8 cellular contexts compared by ENCODE assay signal in the genomic region with DNA sequence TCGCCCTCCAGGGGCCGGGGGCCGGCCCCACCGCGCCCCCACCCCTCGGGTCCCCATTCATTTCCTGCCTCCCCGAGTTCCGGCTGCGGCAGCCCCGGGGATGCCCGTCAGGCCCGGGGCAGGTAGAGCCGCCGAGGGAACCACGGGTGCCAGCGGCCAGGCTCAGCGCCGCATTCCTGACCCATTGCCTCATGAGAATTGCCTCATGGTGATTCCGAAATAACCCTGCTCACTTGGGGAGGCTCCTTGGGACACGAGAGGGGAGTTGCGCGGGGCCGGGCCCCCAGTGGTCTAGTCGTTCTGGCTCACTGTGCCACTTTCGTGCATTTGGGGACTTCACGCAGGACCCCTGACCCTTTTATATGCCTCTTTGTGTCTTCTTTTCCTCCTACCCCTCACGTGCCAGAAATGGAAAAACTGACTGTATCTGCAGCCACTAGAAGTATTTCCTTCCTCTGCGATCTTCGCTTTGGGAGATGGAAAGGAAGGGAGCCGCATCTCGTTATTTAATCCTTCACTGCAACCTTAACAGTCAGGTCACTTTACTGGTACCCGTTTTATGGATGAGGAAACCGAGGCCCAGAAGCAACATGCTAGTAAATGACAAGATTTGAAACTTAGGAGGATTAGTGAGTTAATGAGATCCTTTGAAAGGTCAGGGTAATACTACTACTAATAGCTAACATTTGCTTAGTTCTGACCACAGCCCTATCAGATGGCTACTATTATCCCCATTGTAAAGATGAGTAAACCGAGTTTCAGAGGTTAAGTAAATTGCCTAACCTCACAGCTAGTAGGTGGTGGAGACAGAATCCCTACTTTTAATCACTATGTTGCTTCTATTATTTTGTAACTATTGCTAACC. TPM values are rescaled to one million over a fixed set of nuclear protein-coding genes. Genes with fewer than 3 reads are reported as not detected.
DNase-seq lines count a peak whose midpoint lies in the region; ATAC-seq and TF ChIP-seq lines count a peak whose summit lies in the region.

No MANE protein-coding gene starts in this region.

- DNase-seq in CD1c-positive myeloid dendritic cell (ENCODE audit: extremely low spot score): peak; percentile 58
- peak; percentile 15 for DNase-seq in GM19240 (ENCODE audit: insufficient read length, low spot score)
- peak; percentile 57 for DNase-seq in HuH-7.5 (ENCODE audit: low spot score)
- DNase-seq in activated CD4-positive, alpha-beta T cell treated with anti-CD3 and anti-CD28 coated beads, Interleukin-2, amount 50 U/mL, for 24 hours (ENCODE audit: low read depth in 1 of 2, low spot score in 1 of 2): peak; percentile 13 to 40
- DNase-seq in fibroblast of pulmonary artery (ENCODE audit: low read depth): peak; percentile 89
- no peak for DNase-seq in NCI-H1930 (lab: John Stamatoyannopoulos, UW)

- H3K9me3 ChIP-seq in neural cell (ENCODE audit: low read length): no peaks in the 10 kb centered on the region

- H3K27me3 ChIP-seq in neural cell (ENCODE audit: insufficient read depth, low read depth, low read length): no peaks in the 10 kb centered on the region

- H3K27ac ChIP-seq in neural cell (ENCODE audit: low read length): peak overlapping the region; percentile 97

- H4K20me1 ChIP-seq in neural cell (ENCODE audit: insufficient read depth): no peaks in the 10 kb centered on the region

- H3K4me2 ChIP-seq in neural cell (ENCODE audit: low read length): peak overlapping the region; percentile 69

- peak overlapping the region; percentile 95 for H3K9ac ChIP-seq in neural cell (ENCODE audit: low read length)

- peaks cover 38% of the 10 kb centered on the region for H3K79me2 ChIP-seq in neural cell (replicated peaks; ENCODE audit: insufficient read depth, low read length)

- H3K36me3 ChIP-seq in neural cell (ENCODE audit: insufficient read depth, low read length): no peaks in the 10 kb centered on the region

- ATAC-seq in HG03439 (IDR thresholded peaks at IDR 0.05; ENCODE audit: unreplicated experiment): no peak

- TF ChIP-seq CTCF in fibroblast of pulmonary artery (IDR thresholded peaks at IDR 0.05; ENCODE audit: low read length, missing control alignments): no peak
- TF ChIP-seq CTCF in neural cell (IDR thresholded peaks at IDR 0.05; ENCODE audit: poor library complexity, severe bottlenecking): peak; percentile 18

- no peaks in the 10 kb centered on the region for H3F3A ChIP-seq in neural cell (ENCODE audit: insufficient read depth, low read length, poor library complexity, severe bottlenecking)

- no peak overlapping the region for H2AFZ ChIP-seq in neural cell (ENCODE audit: low read depth, low read length)

- no peak for TF ChIP-seq RAD21 in neural cell (conservative IDR thresholded peaks at IDR 0.05)

- no peaks in the 10 kb centered on the region for H3K9me2 ChIP-seq in neural cell (ENCODE audit: insufficient read depth, low read length)

- H3K4me3 ChIP-seq in fibroblast of pulmonary artery (replicated peaks; ENCODE audit: low read depth, low read length) (peak overlapping the region; percentile 93), neural cell (ENCODE audit: low read length) (peak overlapping the region; percentile 99)

- no peak for TF ChIP-seq EP300 in neural cell (conservative IDR thresholded peaks at IDR 0.05; ENCODE audit: poor library complexity, severe bottlenecking)

TF ChIP-seq in neural cell, 6 proteins besides CTCF, POLR2A, EP300 and RAD21:
- no peak for TF ChIP-seq POLR2AphosphoS5 (IDR thresholded peaks at IDR 0.05)
- TF ChIP-seq TAF1 (IDR thresholded peaks at IDR 0.05; ENCODE audit: low read depth): no peak
- TF ChIP-seq, protein P1, sequence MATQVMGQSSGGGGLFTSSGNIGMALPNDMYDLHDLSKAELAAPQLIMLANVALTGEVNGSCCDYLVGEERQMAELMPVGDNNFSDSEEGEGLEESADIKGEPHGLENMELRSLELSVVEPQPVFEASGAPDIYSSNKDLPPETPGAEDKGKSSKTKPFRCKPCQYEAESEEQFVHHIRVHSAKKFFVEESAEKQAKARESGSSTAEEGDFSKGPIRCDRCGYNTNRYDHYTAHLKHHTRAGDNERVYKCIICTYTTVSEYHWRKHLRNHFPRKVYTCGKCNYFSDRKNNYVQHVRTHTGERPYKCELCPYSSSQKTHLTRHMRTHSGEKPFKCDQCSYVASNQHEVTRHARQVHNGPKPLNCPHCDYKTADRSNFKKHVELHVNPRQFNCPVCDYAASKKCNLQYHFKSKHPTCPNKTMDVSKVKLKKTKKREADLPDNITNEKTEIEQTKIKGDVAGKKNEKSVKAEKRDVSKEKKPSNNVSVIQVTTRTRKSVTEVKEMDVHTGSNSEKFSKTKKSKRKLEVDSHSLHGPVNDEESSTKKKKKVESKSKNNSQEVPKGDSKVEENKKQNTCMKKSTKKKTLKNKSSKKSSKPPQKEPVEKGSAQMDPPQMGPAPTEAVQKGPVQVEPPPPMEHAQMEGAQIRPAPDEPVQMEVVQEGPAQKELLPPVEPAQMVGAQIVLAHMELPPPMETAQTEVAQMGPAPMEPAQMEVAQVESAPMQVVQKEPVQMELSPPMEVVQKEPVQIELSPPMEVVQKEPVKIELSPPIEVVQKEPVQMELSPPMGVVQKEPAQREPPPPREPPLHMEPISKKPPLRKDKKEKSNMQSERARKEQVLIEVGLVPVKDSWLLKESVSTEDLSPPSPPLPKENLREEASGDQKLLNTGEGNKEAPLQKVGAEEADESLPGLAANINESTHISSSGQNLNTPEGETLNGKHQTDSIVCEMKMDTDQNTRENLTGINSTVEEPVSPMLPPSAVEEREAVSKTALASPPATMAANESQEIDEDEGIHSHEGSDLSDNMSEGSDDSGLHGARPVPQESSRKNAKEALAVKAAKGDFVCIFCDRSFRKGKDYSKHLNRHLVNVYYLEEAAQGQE (IDR thresholded peaks at IDR 0.05; ENCODE audit: borderline replicate concordance): no peak
- no peak for TF ChIP-seq SMC3 (conservative IDR thresholded peaks at IDR 0.05; ENCODE audit: poor library complexity)
- TF ChIP-seq EZH2 (IDR thresholded peaks at IDR 0.05; ENCODE audit: borderline replicate concordance, insufficient read depth, low read length, poor library complexity, severe bottlenecking): no peak
- TF ChIP-seq MXI1 (conservative IDR thresholded peaks at IDR 0.05; ENCODE audit: poor library complexity, severe bottlenecking): no peak

RNA-seq across cellular contexts. Expression of a gene that starts 0.8 kb away (rescaled TPM):
- 79.6 and 92.5 TPM in 2 replicates for polyA plus RNA-seq in neural cell
- polyA minus RNA-seq in neural cell: 116 and 135 TPM in 2 replicates

RNA-seq across cellular contexts. Expression of a gene that starts 10.1 kb away (rescaled TPM):
- polyA plus RNA-seq in neural cell: 1,383 and 1,647 TPM in 2 replicates
- 722 and 854 TPM in 2 replicates for polyA minus RNA-seq in neural cell

RNA-seq across cellular contexts. Expression of a gene that starts 37.3 kb away (rescaled TPM):
- 15.8 and 31.0 TPM in 2 replicates for polyA plus RNA-seq in neural cell
- polyA minus RNA-seq in neural cell: 147 and 149 TPM in 2 replicates

Comparison
In these comparisons a context has a peak if more than half of its experiments do, and no peak if none do; other contexts are left out.
1. DNase-seq: peak in CD1c-positive myeloid dendritic cell (single experiment), GM19240 (single experiment), HuH-7.5 (single experiment), activated CD4-positive, alpha-beta T cell treated with anti-CD3 and anti-CD28 coated beads, Interleukin-2, amount 50 U/mL, for 24 hours (2 of 2) and fibroblast of pulmonary artery (single experiment); none in NCI-H1930 (0 of 2).